In the genomic region with DNA sequence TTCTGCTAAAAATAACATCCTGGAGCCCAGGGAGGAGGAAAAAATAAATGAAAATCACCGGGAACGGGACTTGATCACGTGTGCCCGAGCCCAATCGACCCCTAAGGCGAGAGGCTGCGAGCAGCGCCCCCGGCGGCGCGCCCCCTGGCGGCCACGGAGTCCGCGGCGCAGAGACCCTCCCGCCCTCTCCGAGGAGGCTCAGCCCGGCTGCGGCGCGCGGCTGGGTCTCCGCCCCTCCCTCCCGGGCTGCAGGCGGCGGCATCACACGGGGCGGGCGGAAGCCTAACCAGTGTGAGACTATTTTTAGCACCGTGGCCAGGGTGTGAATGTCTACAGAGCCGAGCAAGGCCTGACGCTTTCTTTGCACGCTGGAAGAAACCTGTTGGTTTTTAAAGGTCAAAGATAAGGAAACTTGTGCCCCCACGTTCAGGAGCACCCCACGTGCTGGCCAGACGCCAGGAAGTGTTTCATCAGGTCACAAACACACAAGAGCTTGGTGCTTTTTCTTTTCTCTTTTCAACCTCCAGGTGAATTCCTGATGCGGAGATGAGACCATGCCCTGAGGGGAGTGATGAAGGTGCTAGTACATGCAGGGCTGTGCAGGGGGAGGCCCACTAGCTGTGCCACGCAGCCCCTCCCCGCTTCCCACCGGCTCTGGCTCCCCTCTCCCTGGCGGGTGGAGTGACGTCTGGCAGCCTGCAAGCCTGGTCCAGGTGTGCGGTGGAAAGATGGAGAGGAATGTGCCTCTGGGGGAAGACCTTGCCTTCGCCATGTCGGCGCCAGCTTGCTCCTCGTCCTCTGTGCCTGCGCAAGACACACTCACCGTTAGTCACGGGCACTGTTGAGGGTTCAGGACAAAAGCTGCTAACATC, we compare ENCODE assay signal across 1 cellular context.
TF ChIP-seq lines count a peak whose summit lies in the region.

No MANE protein-coding gene starts in this region.

TF ChIP-seq in HepG2, 621 proteins besides CTCF, POLR2A, EP300 and RAD21 (continued from another document and continues in another):
- TF ChIP-seq MLXIP (CRISPR knock-in tag; IDR thresholded peaks at IDR 0.05; ENCODE audit: borderline replicate concordance) (no peak), TRAFD1 (CRISPR knock-in tag; IDR thresholded peaks at IDR 0.05; ENCODE audit: borderline replicate concordance) (no peak), ZNF562 (CRISPR knock-in tag; IDR thresholded peaks at IDR 0.05; ENCODE audit: borderline replicate concordance) (no peak), ZNF10 (CRISPR knock-in tag; IDR thresholded peaks at IDR 0.05; ENCODE audit: borderline replicate concordance, low read depth) (no peak), ZFP36L2 (CRISPR knock-in tag; IDR thresholded peaks at IDR 0.05) (no peak), NCOR1 (IDR thresholded peaks at IDR 0.05; ENCODE audit: borderline replicate concordance, low read length) (no peak), KDM5A (IDR thresholded peaks at IDR 0.05; ENCODE audit: borderline replicate concordance, low read length) (no peak), SALL1 (CRISPR knock-in tag; IDR thresholded peaks at IDR 0.05) (peak; percentile 84), ZHX2 (IDR thresholded peaks at IDR 0.05; ENCODE audit: low read depth) (no peak), ZHX2 (CRISPR knock-in tag; IDR thresholded peaks at IDR 0.05; ENCODE audit: borderline replicate concordance) (no peak), ZNF367 (CRISPR knock-in tag; IDR thresholded peaks at IDR 0.05; ENCODE audit: borderline replicate concordance) (no peak), RBAK (CRISPR knock-in tag; IDR thresholded peaks at IDR 0.05) (no peak), POLR2G (IDR thresholded peaks at IDR 0.05; ENCODE audit: low read depth, low read length) (no peak), NFYB (CRISPR knock-in tag; IDR thresholded peaks at IDR 0.05) (no peak), ZNF484 (CRISPR knock-in tag; IDR thresholded peaks at IDR 0.05; ENCODE audit: borderline replicate concordance, low read depth) (no peak), STAG1 (CRISPR knock-in tag; IDR thresholded peaks at IDR 0.05) (peak; percentile 64), ZNF766 (CRISPR knock-in tag; IDR thresholded peaks at IDR 0.05; ENCODE audit: borderline replicate concordance) (no peak), ZNF720 (CRISPR knock-in tag; IDR thresholded peaks at IDR 0.05) (no peak), ZNF205 (CRISPR knock-in tag; IDR thresholded peaks at IDR 0.05) (no peak), SKI (IDR thresholded peaks at IDR 0.05; ENCODE audit: partially characterized antibody) (peak; percentile 63), ZNF589 (CRISPR knock-in tag; conservative IDR thresholded peaks at IDR 0.05) (no peak), ZNF510 (CRISPR knock-in tag; IDR thresholded peaks at IDR 0.05; ENCODE audit: low read depth) (no peak), NFE2L2 (IDR thresholded peaks at IDR 0.05; ENCODE audit: low read length) (no peak), TEAD3 (CRISPR knock-in tag; optimal IDR thresholded peaks at IDR 0.05; ENCODE audit: borderline replicate concordance) (no peak), TBL1XR1 (IDR thresholded peaks at IDR 0.05; ENCODE audit: borderline replicate concordance, low read length, partially characterized antibody) (no peak), U2AF2 (IDR thresholded peaks at IDR 0.05; ENCODE audit: low read depth, low read length) (no peak), BRCA1 (CRISPR knock-in tag; IDR thresholded peaks at IDR 0.05) (no peak), ZNF17 (CRISPR knock-in tag; IDR thresholded peaks at IDR 0.05) (no peak), FLYWCH1 (CRISPR knock-in tag; IDR thresholded peaks at IDR 0.05) (no peak), SMARCC2 (IDR thresholded peaks at IDR 0.05) (no peak), TOE1 (CRISPR knock-in tag; IDR thresholded peaks at IDR 0.05) (no peak), RORA (CRISPR knock-in tag; IDR thresholded peaks at IDR 0.05) (no peak), FIP1L1 (IDR thresholded peaks at IDR 0.05; ENCODE audit: borderline replicate concordance, insufficient read depth, low read depth, low read length) (no peak), KLF6 (CRISPR knock-in tag; IDR thresholded peaks at IDR 0.05) (no peak), PLRG1 (conservative IDR thresholded peaks at IDR 0.05) (no peak), KDM2A (CRISPR knock-in tag; IDR thresholded peaks at IDR 0.05; ENCODE audit: borderline replicate concordance, low read depth) (peak; percentile 92), KAT2B (IDR thresholded peaks at IDR 0.05; ENCODE audit: borderline replicate concordance, low read depth, low read length) (no peak), PHB2 (IDR thresholded peaks at IDR 0.05; ENCODE audit: partially characterized antibody) (no peak), HOXD1 (CRISPR knock-in tag; IDR thresholded peaks at IDR 0.05) (no peak), MEIS1 (CRISPR knock-in tag; IDR thresholded peaks at IDR 0.05; ENCODE audit: borderline replicate concordance) (no peak), ZNF263 (CRISPR knock-in tag; IDR thresholded peaks at IDR 0.05) (peak; percentile 53), YEATS2 (CRISPR knock-in tag; IDR thresholded peaks at IDR 0.05; ENCODE audit: borderline replicate concordance) (peak; percentile 15; the same call in 1 of the 2 replicates), NFIB (CRISPR knock-in tag; IDR thresholded peaks at IDR 0.05; ENCODE audit: borderline replicate concordance) (no peak), FOSL2 (CRISPR knock-in tag; IDR thresholded peaks at IDR 0.05) (peak; percentile 11; the same call in 1 of the 2 replicates), KLF12 (CRISPR knock-in tag; IDR thresholded peaks at IDR 0.05; ENCODE audit: borderline replicate concordance) (no peak), ZFP37 (CRISPR knock-in tag; IDR thresholded peaks at IDR 0.05; ENCODE audit: borderline replicate concordance) (no peak), ZNF253 (CRISPR knock-in tag; IDR thresholded peaks at IDR 0.05; ENCODE audit: borderline replicate concordance) (no peak), SAFB2 (CRISPR knock-in tag; IDR thresholded peaks at IDR 0.05; ENCODE audit: borderline replicate concordance, low read depth) (no peak), ZNF30 (CRISPR knock-in tag; IDR thresholded peaks at IDR 0.05) (peak; percentile 42; the same call in 1 of the 2 replicates)
- TF ChIP-seq, protein P1, sequence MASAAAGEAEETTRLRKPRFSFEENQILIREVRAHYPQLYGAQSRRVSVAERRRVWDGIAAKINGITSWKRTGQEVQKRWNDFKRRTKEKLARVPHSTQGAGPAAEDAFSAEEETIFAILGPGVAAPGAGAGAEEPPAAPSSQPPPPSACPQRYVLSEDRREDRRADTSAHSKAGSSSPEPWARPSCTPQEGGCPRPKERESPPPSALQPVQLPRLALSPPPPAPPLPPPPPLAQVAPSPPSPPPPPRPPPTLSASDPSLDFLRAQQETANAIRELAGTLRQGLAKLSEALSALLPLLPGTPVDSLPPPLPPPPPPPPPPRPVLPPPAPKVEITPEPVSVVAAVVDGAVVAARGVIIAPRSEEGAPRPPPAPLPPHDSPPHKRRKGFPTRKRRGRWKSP (CRISPR knock-in tag; IDR thresholded peaks at IDR 0.05) = 0 out of 2 replicates have a peak, but pooled peaks have one; percentile 71
- TF ChIP-seq, protein P2, sequence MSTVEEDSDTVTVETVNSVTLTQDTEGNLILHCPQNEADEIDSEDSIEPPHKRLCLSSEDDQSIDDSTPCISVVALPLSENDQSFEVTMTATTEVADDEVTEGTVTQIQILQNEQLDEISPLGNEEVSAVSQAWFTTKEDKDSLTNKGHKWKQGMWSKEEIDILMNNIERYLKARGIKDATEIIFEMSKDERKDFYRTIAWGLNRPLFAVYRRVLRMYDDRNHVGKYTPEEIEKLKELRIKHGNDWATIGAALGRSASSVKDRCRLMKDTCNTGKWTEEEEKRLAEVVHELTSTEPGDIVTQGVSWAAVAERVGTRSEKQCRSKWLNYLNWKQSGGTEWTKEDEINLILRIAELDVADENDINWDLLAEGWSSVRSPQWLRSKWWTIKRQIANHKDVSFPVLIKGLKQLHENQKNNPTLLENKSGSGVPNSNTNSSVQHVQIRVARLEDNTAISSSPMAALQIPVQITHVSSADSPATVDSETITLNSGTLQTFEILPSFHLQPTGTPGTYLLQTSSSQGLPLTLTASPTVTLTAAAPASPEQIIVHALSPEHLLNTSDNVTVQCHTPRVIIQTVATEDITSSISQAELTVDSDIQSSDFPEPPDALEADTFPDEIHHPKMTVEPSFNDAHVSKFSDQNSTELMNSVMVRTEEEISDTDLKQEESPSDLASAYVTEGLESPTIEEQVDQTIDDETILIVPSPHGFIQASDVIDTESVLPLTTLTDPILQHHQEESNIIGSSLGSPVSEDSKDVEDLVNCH (CRISPR knock-in tag; IDR thresholded peaks at IDR 0.05) = no peak
- TF ChIP-seq, protein P3, sequence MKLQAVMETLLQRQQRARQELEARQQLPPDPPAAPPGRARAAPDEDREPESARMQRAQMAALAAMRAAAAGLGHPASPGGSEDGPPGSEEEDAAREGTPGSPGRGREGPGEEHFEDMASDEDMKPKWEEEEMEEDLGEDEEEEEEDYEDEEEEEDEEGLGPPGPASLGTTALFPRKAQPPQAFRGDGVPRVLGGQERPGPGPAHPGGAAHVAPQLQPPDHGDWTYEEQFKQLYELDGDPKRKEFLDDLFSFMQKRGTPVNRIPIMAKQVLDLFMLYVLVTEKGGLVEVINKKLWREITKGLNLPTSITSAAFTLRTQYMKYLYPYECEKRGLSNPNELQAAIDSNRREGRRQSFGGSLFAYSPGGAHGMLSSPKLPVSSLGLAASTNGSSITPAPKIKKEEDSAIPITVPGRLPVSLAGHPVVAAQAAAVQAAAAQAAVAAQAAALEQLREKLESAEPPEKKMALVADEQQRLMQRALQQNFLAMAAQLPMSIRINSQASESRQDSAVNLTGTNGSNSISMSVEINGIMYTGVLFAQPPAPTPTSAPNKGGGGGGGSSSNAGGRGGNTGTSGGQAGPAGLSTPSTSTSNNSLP (IDR thresholded peaks at IDR 0.05; ENCODE audit: low read depth, low read length) = no peak; the same call in 1 of the 2 replicates
